ENCODE assay signal across 23 cellular contexts in genomic region chr11:35580397-35580781, GRCh38. TPM values are rescaled to one million over a fixed set of nuclear protein-coding genes. Genes with fewer than 3 reads are reported as not detected.
"Had no signal": no experiment of that assay in that cellular context is flagged by ENCODE, and none has a peak within 500 bp of the region (broad histone marks: within the 10 kb centered on the region; RNA-seq: fewer than 3 reads in every experiment).

No MANE protein-coding gene starts in this region.

- H3K4me1 ChIP-seq: body of pancreas, colonic mucosa, gastrocnemius medialis, pancreas, right lobe of liver had no signal

- H3K27ac ChIP-seq: body of pancreas, colonic mucosa, gastrocnemius medialis, pancreas, right lobe of liver, spleen, testis had no signal

- H3K27ac Mint-ChIP-seq: activated CD4-positive, alpha-beta T cell treated with anti-CD3 and anti-CD28 coated beads, Interleukin-2, amount 10 ng/mL, durations not matched to agents 24 days and 14 days; activated CD8-positive, alpha-beta T cell treated with anti-CD3 and anti-CD28 coated beads, Interleukin-2, amount 10 ng/mL, durations not matched to agents 7 days and 5 days; activated naive CD8-positive, alpha-beta T cell treated with anti-CD3 and anti-CD28 coated beads, Interleukin-2, amount 10 ng/mL, durations not matched to agents 7 days and 5 days; activated T-cell treated with anti-CD3 and anti-CD28 coated beads, Interleukin-2, amount 50 U/mL, for 24 hours; activated T-helper 2 cell treated with anti-CD3 and anti-CD28 coated beads, Interferon-gamma antibody, Interleukin-2, Interleukin-4, amounts not matched to agents 10 μg/mL and 5 μg/mL and 100 μg/mL, durations not matched to agents 14 hours and 24 hours and 36 hours; endodermal cell; natural killer cell; stimulated activated memory B cell treated with anti-CD40 and anti-IgM and Interleukin-4, amounts not matched to agents 10 μg/mL and 1 μg/mL and 100 μg/mL, for 72 hours had no signal

- H3K4me3 ChIP-seq: body of pancreas, colonic mucosa, gastrocnemius medialis, heart left ventricle, pancreas, right lobe of liver, spleen, testis had no signal

- H3K4me3 Mint-ChIP-seq: activated CD4-positive, alpha-beta T cell treated with anti-CD3 and anti-CD28 coated beads, Interleukin-2, amount 10 ng/mL, durations not matched to agents 24 days and 14 days; activated CD8-positive, alpha-beta T cell treated with anti-CD3 and anti-CD28 coated beads, Interleukin-2, amount 10 ng/mL, durations not matched to agents 7 days and 5 days; activated naive CD8-positive, alpha-beta T cell treated with anti-CD3 and anti-CD28 coated beads, Interleukin-2, amount 10 ng/mL, durations not matched to agents 7 days and 5 days; activated T-cell treated with anti-CD3 and anti-CD28 coated beads, Interleukin-2, amount 50 U/mL, for 24 hours; endodermal cell; natural killer cell; stimulated activated memory B cell treated with anti-CD40 and anti-IgM and Interleukin-4, amounts not matched to agents 10 μg/mL and 1 μg/mL and 100 μg/mL, for 72 hours; type B pancreatic cell had no signal

- DNase-seq: activated CD4-positive, alpha-beta T cell treated with anti-CD3 and anti-CD28 coated beads, Interleukin-2, amount 10 ng/mL, durations not matched to agents 24 days and 14 days; activated CD4-positive, CD25-positive, alpha-beta regulatory T cell; activated CD8-positive, alpha-beta T cell treated with anti-CD3 and anti-CD28 coated beads, Interleukin-2, amount 10 ng/mL, durations not matched to agents 7 days and 5 days; activated naive CD4-positive, alpha-beta T cell treated with Interleukin-2 at 50 U/mL for 16 hours; activated naive CD8-positive, alpha-beta T cell treated with anti-CD3 and anti-CD28 coated beads, Interleukin-2, amount 10 ng/mL, durations not matched to agents 7 days and 5 days; activated T-cell treated with anti-CD3 and anti-CD28 coated beads, Interleukin-2, amount 50 U/mL, for 24 hours; amygdala; body of pancreas; central memory CD4-positive, alpha-beta T cell; colonic mucosa; endodermal cell; gastrocnemius medialis; heart left ventricle; left ventricle myocardium superior; natural killer cell; pancreas; right lobe of liver; spleen; stimulated activated CD4-positive, alpha-beta T cell treated with anti-CD3 and anti-CD28 coated beads, Interleukin-4, amount 100 ng/mL, for 4 hours; testis had no signal

- ATAC-seq: activated CD8-positive, alpha-beta T cell treated with anti-CD3 and anti-CD28 coated beads, Interleukin-2, amount 10 ng/mL, durations not matched to agents 7 days and 5 days; body of pancreas; natural killer cell; stimulated activated memory B cell treated with anti-CD40 and anti-IgM and Interleukin-4, amounts not matched to agents 10 μg/mL and 1 μg/mL and 100 μg/mL, for 72 hours had no signal

- H3K9me3 Mint-ChIP-seq: activated naive CD8-positive, alpha-beta T cell treated with anti-CD3 and anti-CD28 coated beads, Interleukin-2, amount 10 ng/mL, durations not matched to agents 7 days and 5 days; activated T-cell treated with anti-CD3 and anti-CD28 coated beads, Interleukin-2, amount 50 U/mL, for 24 hours; activated T-helper 2 cell treated with anti-CD3 and anti-CD28 coated beads, Interferon-gamma antibody, Interleukin-2, Interleukin-4, amounts not matched to agents 10 μg/mL and 5 μg/mL and 100 μg/mL, durations not matched to agents 14 hours and 24 hours and 36 hours; natural killer cell; stimulated activated memory B cell treated with anti-CD40 and anti-IgM and Interleukin-4, amounts not matched to agents 10 μg/mL and 1 μg/mL and 100 μg/mL, for 72 hours had no signal

- H3K4me1 Mint-ChIP-seq: activated CD4-positive, alpha-beta T cell treated with anti-CD3 and anti-CD28 coated beads, Interleukin-2, amount 10 ng/mL, durations not matched to agents 24 days and 14 days; activated naive CD8-positive, alpha-beta T cell treated with anti-CD3 and anti-CD28 coated beads, Interleukin-2, amount 10 ng/mL, durations not matched to agents 7 days and 5 days; natural killer cell; stimulated activated memory B cell treated with anti-CD40 and anti-IgM and Interleukin-4, amounts not matched to agents 10 μg/mL and 1 μg/mL and 100 μg/mL, for 72 hours had no signal

- H3K27me3 ChIP-seq: body of pancreas, colonic mucosa, gastrocnemius medialis, pancreas, right lobe of liver, testis had no signal

- H3K9me3 ChIP-seq: body of pancreas, colonic mucosa, gastrocnemius medialis, heart left ventricle, pancreas, right lobe of liver, spleen, testis had no signal

- H3K36me3 Mint-ChIP-seq: activated naive CD8-positive, alpha-beta T cell treated with anti-CD3 and anti-CD28 coated beads, Interleukin-2, amount 10 ng/mL, durations not matched to agents 7 days and 5 days; natural killer cell; stimulated activated memory B cell treated with anti-CD40 and anti-IgM and Interleukin-4, amounts not matched to agents 10 μg/mL and 1 μg/mL and 100 μg/mL, for 72 hours; type B pancreatic cell had no signal

- H3K36me3 ChIP-seq: colonic mucosa, gastrocnemius medialis, heart left ventricle, pancreas, right lobe of liver, spleen had no signal

RNA-seq across cellular contexts. Expression of gene FJX1, which starts 37.9 kb away (rescaled TPM):
- total RNA-seq: natural killer cell had no signal

RNA-seq across cellular contexts. Expression of gene PAMR1, which starts 55.0 kb away (rescaled TPM):
- total RNA-seq: activated CD4-positive, alpha-beta T cell treated with anti-CD3 and anti-CD28 coated beads, Interleukin-2, amount 10 ng/mL, durations not matched to agents 24 days and 14 days; activated CD8-positive, alpha-beta T cell treated with anti-CD3 and anti-CD28 coated beads, Interleukin-2, amount 10 ng/mL, durations not matched to agents 7 days and 5 days; activated naive CD8-positive, alpha-beta T cell treated with anti-CD3 and anti-CD28 coated beads, Interleukin-2, amount 10 ng/mL, durations not matched to agents 7 days and 5 days; activated T-helper 2 cell treated with anti-CD3 and anti-CD28 coated beads, Interferon-gamma antibody, Interleukin-2, Interleukin-4, amounts not matched to agents 10 μg/mL and 5 μg/mL and 100 μg/mL, durations not matched to agents 14 hours and 24 hours and 36 hours; natural killer cell had no signal
